ENCODE assay signal across 1 cellular context in the genomic region with DNA sequence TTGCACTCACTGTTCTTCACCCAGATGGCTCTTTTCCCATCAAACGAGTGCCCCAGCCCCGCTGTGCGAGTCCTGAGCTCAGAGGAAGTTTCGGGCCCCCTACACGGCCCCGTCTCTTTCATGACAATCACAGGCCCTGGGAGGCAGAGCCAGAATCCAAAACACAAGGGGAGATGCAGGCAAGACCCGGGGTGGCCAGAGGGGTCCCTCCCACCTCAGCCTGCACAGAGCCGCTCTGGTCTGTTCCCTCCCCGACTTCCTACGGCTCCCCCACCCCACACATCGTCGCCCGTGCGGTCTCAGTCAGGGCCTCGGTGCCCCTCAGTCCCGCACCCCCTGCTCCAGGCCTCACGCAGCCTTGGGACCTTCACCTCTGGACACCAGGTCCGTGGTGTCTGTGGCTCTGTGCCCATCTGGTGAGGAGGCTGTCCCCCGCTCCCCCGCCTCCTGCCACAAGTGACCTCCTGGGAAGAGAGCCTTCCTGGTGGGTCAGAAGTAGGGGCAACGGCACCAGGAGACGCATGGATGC.
TF ChIP-seq lines count a peak whose summit lies in the region.

No MANE protein-coding gene starts in this region.

TF ChIP-seq in IMR-90, 13 proteins besides CTCF, POLR2A, EP300 and RAD21:
- TF ChIP-seq CHD1 (IDR thresholded peaks at IDR 0.05; ENCODE audit: low read depth, low read length) (no peak), RCOR1 (IDR thresholded peaks at IDR 0.05; ENCODE audit: insufficient replicate concordance, low read length) (no peak), NFE2L2 (IDR thresholded peaks at IDR 0.05; ENCODE audit: low read depth, low read length) (no peak), BHLHE40 (IDR thresholded peaks at IDR 0.05; ENCODE audit: low read depth, low read length) (no peak), FOS (IDR thresholded peaks at IDR 0.05; ENCODE audit: low read depth, low read length) (no peak), MAZ (IDR thresholded peaks at IDR 0.05; ENCODE audit: borderline replicate concordance, low read depth, low read length) (no peak), SMC3 (IDR thresholded peaks at IDR 0.05; ENCODE audit: low read depth, low read length) (no peak), CEBPB (IDR thresholded peaks at IDR 0.05; ENCODE audit: low read depth, low read length) (no peak)
